Comparison of ENCODE assay signal across 1 cellular context in the genomic region with DNA sequence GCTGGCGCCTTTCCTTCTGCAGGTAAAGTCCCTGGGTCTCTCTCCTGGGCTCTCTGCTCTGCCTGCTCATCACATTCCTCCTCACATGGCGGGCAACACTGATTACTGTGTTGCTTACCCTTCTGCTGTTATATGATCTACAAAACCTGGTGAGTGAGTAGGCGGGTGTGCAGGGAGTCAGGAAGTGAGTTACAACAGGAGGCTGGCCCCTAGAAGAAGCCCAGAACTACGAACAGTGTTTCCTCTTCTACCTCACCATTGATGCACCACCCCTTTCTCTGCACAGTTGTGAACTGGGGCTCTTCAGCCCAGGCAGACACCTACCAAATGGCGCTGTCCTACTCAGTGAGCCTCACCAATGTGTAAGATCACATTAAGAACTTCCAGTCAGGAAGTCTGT.
TF ChIP-seq lines count a peak whose summit lies in the region.

No MANE protein-coding gene starts in this region.

TF ChIP-seq in endothelial cell of umbilical vein, 7 proteins besides CTCF, POLR2A, EP300 and RAD21:
- no peak for TF ChIP-seq FOS (IDR thresholded peaks at IDR 0.05; ENCODE audit: borderline replicate concordance, insufficient read depth, low read length)
- TF ChIP-seq, protein P1, sequence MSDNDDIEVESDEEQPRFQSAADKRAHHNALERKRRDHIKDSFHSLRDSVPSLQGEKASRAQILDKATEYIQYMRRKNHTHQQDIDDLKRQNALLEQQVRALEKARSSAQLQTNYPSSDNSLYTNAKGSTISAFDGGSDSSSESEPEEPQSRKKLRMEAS (IDR thresholded peaks at IDR 0.05; ENCODE audit: insufficient read depth, insufficient read length) = no peak
- no peak for TF ChIP-seq GATA2 (IDR thresholded peaks at IDR 0.05; ENCODE audit: insufficient read depth, insufficient read length, low read depth, low read length)
- TF ChIP-seq POLR2AphosphoS5 (IDR thresholded peaks at IDR 0.05; ENCODE audit: insufficient read depth, low read depth, low read length) = no peak
- no peak for TF ChIP-seq EZH2 (IDR thresholded peaks at IDR 0.05; ENCODE audit: borderline replicate concordance, low read depth, low read length, severe bottlenecking)
- no peak for TF ChIP-seq JUN (IDR thresholded peaks at IDR 0.05; ENCODE audit: borderline replicate concordance, insufficient read depth, insufficient read length, low read depth)
- TF ChIP-seq MYC (IDR thresholded peaks at IDR 0.05; ENCODE audit: low read depth, low read length) = no peak
